Comparison of ENCODE assay signal across 23 cellular contexts in the genomic region with DNA sequence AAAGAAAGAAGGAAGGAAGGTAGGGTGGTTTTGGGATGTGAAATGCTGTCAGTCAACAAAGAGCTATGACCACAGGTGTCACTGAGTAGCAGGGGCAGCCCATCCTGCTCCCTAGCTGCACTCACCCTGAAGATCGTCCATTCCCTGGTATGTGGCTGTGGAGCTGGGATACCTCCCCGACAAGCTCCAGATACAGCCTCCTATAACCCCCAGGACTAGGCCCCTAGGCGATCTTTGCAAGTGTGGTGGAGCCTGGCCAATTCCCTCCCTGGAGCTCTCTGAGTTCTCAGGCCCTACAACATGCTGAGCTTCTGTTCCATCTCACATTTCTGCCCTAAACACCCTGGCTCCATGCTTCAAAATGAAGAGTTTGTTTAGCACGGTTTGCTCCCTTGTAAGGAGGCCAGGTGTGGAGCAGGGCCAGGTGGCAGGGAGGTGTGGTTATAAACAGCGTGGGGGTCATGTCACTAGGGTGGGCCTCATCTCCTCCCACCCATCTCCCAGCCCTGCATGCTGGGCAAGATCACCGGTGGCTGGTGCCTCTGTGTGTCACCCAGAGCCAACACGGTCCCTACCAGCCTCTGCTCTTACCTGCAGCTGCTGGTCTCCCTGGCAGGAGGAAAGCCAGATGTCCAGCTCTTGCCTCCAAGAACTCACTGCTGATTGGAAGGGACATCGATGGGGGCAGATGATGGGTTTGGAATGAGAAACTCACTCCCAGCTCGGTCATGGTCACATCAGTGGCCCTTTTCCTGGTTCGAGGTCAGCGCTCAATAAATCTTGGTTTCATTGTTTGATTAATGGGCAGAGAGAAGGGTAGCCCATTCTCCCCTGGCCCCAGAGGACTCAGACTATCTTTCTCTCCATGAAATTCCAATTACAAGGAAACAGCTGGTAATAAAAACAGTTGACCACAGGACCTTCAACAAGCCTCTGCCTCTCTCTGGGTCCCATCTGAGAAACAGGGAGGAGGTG.
"Had no signal": no experiment of that assay in that cellular context is flagged by ENCODE, and none has a peak within 500 bp of the region (broad histone marks: within the 10 kb centered on the region; RNA-seq: fewer than 3 reads in every experiment).

No MANE protein-coding gene starts in this region.

- ATAC-seq: effector memory CD8-positive, alpha-beta T cell; heart right ventricle; left colon; left ventricle myocardium superior; lower lobe of right lung; naive thymus-derived CD8-positive, alpha-beta T cell; sciatic nerve; stimulated activated effector memory CD8-positive, alpha-beta T cell treated with anti-CD3 and anti-CD28 coated beads, Interleukin-12 subunit alpha, Interleukin-12 subunit beta, amount 100 ng/mL, for 72 hours; stimulated activated naive CD8-positive, alpha-beta T cell treated with anti-CD3 and anti-CD28 coated beads, Interleukin-15, Interleukin-2, amounts not matched to agents 100 U/mL and 50 U/mL, for 24 hours had no signal

- H3K9me3 ChIP-seq: esophagus squamous epithelium, lower lobe of right lung, testis, tibial artery had no signal

- H3K36me3 ChIP-seq: esophagus squamous epithelium, heart right ventricle, lower lobe of right lung, tibial artery had no signal

- H3K27me3 ChIP-seq: esophagus squamous epithelium, heart right ventricle, testis, tibial artery had no signal

- H3K27ac ChIP-seq: coronary artery, esophagus squamous epithelium, heart right ventricle, lower lobe of right lung, parathyroid adenoma, testis, tibial artery had no signal

- H3K4me3 ChIP-seq: coronary artery, esophagus squamous epithelium, heart right ventricle, lower lobe of right lung, testis, tibial artery had no signal

- DNase-seq: dermis blood vessel endothelial cell; effector memory CD8-positive, alpha-beta T cell; erythroblast; esophagus squamous epithelium; foreskin melanocyte; glutamatergic neuron; heart right ventricle; hippocampal formation; kidney glomerular epithelial cell; left colon; left ventricle myocardium superior; lower lobe of right lung; naive thymus-derived CD8-positive, alpha-beta T cell; stimulated activated CD4-positive, alpha-beta T cell treated with anti-CD3 and anti-CD28 coated beads, Interleukin-2, amount 100 ng/mL, for 24 hours; stimulated activated CD4-positive, alpha-beta T cell treated with anti-CD3 and anti-CD28 coated beads, Interleukin-4, amount 100 ng/mL, for 24 hours; stimulated activated naive CD8-positive, alpha-beta T cell treated with anti-CD3 and anti-CD28 coated beads, Interleukin-15, Interleukin-2, amounts not matched to agents 100 U/mL and 50 U/mL, for 24 hours; substantia nigra; testis; tibial artery had no signal

- H3K4me1 ChIP-seq: esophagus squamous epithelium, heart right ventricle, lower lobe of right lung, parathyroid adenoma, testis, tibial artery had no signal
